Comparison of ENCODE assay signal across 8 cellular contexts in genomic region chr1:64474639-64475038, GRCh38. TPM values are rescaled to one million over a fixed set of nuclear protein-coding genes. Genes with fewer than 3 reads are reported as not detected.
DNase-seq lines count a peak whose midpoint lies in the region; ATAC-seq and TF ChIP-seq lines count a peak whose summit lies in the region.

No MANE protein-coding gene starts in this region.

- H3K4me3 Mint-ChIP-seq in neural crest cell, result peak overlapping the region; percentile 76

- H3K27ac Mint-ChIP-seq in neural crest cell (ENCODE audit: unreplicated experiment), result peak overlapping the region; percentile 61

- DNase-seq in EL (peak; percentile 25), NCI-H446 treated with DMSO at 0.1 percent for 48 hours (lab: John Stamatoyannopoulos, UW) (peak; percentile 67), fibroblast of gingiva (ENCODE audit: low read depth) (peak; percentile 14), neural crest cell (ENCODE audit: low read depth, low spot score) (no peak), DMS153 treated with DMSO at 0.1 percent for 48 hours (lab: John Stamatoyannopoulos, UW; ENCODE audit: unreplicated experiment) (no peak)

- no peak for TF ChIP-seq CTCF in neural crest cell (conservative IDR thresholded peaks at IDR 0.05)

- no peaks in the 10 kb centered on the region for H3K36me3 Mint-ChIP-seq in neural crest cell (ENCODE audit: low read depth)

- no peaks in the 10 kb centered on the region for H3K9me3 Mint-ChIP-seq in neural crest cell

- peaks cover 59% of the 10 kb centered on the region for H3K4me1 Mint-ChIP-seq in neural crest cell

- ATAC-seq in HG03442 (IDR thresholded peaks at IDR 0.05; ENCODE audit: unreplicated experiment) (no peak), HG02840 (IDR thresholded peaks at IDR 0.05; ENCODE audit: low FRiP score, unreplicated experiment) (no peak), GM21381 (IDR thresholded peaks at IDR 0.05; ENCODE audit: unreplicated experiment) (no peak)

- peaks cover 3% of the 10 kb centered on the region for H3K27me3 Mint-ChIP-seq in neural crest cell (ENCODE audit: low read depth)

RNA-seq across cellular contexts. Expression of gene CACHD1, which starts 4.7 kb away (rescaled TPM):
- 40.8 and 41.0 TPM in 2 replicates for total RNA-seq in neural crest cell

Comparison
In these comparisons a context has a peak if more than half of its experiments do, and no peak if none do; other contexts are left out.
1. DNase-seq: peak in EL (single experiment), NCI-H446 treated with DMSO at 0.1 percent for 48 hours (single experiment) and fibroblast of gingiva (single experiment); none in neural crest cell (single experiment) and DMS153 treated with DMSO at 0.1 percent for 48 hours (single experiment).